ENCODE assay signal across 8 cellular contexts in the genomic region with DNA sequence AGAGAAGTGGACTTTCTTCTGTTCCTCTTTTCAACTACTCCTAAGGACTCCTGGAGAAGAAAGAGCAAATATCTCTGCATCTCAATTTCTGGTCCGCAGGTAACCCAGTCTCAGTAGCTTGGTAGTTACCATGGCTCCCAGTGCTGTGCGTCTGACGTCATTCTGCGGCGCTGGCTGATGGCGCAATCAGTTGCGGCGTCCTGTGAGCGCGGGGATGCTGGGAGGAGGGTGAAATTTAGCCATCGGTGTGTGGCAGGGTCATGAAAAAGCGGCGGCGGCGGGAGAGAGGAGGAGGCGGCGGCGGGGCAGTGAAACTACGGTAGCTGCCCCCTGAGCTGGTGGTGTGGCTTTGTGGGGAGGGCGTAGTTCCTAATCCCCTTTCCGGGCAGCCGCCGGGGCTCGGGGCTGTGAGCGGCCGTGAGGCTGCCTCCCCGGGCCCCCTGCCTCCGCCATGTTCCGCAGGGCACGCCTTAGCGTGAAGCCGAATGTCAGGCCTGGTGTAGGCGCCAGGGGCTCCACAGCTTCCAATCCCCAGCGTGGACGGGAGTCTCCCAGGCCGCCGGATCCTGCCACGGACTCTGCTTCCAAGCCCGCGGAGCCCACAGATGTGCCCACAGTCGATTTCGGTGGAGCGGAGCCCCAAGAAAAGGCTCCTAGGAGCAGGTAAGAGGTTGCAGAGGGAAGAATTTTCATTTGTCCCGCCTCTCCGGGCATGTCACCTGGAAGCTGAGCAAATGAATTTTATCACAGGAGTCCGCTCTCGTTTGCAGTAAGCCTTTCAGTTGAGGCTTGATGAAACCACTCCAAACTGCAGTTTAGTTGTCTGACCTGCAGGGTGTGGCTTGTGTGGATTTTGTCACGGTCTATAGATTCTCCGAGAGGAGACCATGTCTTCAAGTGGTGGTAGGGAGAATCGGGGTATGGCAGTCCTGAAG. TPM values are rescaled to one million over a fixed set of nuclear protein-coding genes. Genes with fewer than 3 reads are reported as not detected.
DNase-seq lines count a peak whose midpoint lies in the region; ATAC-seq, FAIRE-seq and TF ChIP-seq lines count a peak whose summit lies in the region.

A gene with protein sequence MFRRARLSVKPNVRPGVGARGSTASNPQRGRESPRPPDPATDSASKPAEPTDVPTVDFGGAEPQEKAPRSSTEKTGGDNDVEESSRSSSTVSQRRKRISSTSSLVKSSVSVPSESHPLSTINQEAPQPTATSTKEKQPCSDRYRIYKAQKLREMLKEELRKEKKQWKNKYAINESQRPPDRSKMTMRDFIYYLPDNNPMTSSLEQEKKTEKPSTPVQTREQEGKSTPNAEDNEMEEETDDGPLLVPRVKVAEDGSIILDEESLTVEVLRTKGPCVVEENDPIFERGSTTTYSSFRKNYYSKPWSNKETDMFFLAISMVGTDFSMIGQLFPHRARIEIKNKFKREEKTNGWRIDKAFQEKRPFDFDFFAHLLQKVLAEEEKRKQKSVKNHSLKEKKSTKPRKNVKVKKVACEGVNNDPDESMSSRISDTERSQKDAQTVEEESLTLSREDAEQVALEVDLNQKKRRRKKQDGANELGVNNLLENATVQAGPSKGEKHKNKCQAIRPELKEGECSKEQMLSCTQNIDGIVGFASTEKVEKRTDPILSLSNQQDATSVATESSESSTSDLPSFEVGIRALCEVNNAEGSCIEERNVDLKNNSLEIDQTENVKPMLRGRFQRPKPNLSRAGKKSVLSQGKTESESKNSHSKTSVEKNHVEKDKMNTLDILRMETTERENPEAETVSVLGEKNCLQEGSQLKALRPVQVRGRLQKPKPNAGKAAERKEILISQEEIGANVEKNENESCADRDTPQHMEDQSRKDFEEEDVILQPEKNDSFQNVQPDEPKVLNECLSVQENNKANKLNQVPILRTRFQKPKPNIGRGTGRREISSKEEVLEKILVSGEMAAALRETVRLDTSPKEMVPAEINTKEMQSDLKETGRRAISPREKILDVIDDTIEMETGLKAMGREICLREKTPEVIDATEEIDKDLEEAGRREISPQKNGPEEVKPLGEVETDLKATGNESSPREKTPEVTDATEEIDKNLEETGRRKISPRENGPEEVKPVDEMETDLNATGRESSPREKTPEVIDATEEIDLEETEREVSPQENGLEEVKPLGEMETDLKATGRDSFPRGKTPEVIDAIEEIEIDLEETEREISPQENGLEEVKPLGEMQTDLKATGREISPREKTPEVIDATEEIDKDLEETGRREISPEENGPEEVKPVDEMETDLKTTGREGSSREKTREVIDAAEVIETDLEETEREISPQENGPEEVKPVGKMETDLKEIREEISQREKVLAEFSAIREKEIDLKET (N-terminal part only) (plus strand): TSS at position 225 of the 935 bp plus-strand sequence. CDS start 227 bp downstream, at position 452.

- H3K4me2 ChIP-seq in DOHH2 (ENCODE audit: low read length) (peak within 1 kb of the TSS; percentile 62), Karpas-422 (ENCODE audit: low read depth, low read length, poor library complexity, severe bottlenecking) (peak within 1 kb of the TSS; percentile 82)

- no peak for FAIRE-seq in RCC 7860 (lab: Jason Lieb, UNC)

- under 1% methylated on average over 45 of the region's 50 CpGs for WGBS in esophagus muscularis mucosa

- H4K20me1 ChIP-seq in DOHH2 (ENCODE audit: control insufficient read depth, insufficient read depth, low read depth, low read length) (peaks cover 6% of the 10 kb centered on the region; the same call in 1 of the 2 replicates), Karpas-422 (ENCODE audit: insufficient read depth, low read depth, low read length) (peaks cover 6% of the 10 kb centered on the region; the same call in 1 of the 2 replicates)

- H3K4me3 ChIP-seq in DOHH2 (ENCODE audit: low read length) (peak within 1 kb of the TSS; percentile 78), Karpas-422 (ENCODE audit: low read length) (peak within 1 kb of the TSS; percentile 87), esophagus muscularis mucosa (peak within 1 kb of the TSS; percentile 73 to 81 (median 79)), muscle layer of duodenum (ENCODE audit: low read depth in 1 of 2, low read length in 2 of 2) (peak within 1 kb of the TSS; percentile 96 to 97)

- H3K79me2 ChIP-seq in DOHH2 (ENCODE audit: control insufficient read depth, low read length) (peaks cover 52% of the 10 kb centered on the region), Karpas-422 (ENCODE audit: low read length) (peaks cover 50% of the 10 kb centered on the region)

- intact Hi-C loops in esophagus muscularis mucosa (cut with DNase I): no loop called here

- peak; percentile 90 for ATAC-seq in GM21825 (IDR thresholded peaks at IDR 0.05; ENCODE audit: unreplicated experiment)
- peak; percentile 95 to 96 for ATAC-seq in activated T-cell treated with anti-CD3 and anti-CD28 coated beads, Interleukin-2, amount 50 U/mL, for 72 hours (replicated peaks in 1 of 2)

- no peak for TF ChIP-seq POLR2A in esophagus muscularis mucosa (IDR thresholded peaks at IDR 0.05; ENCODE audit: low read depth)

- peak within 1 kb of the TSS; percentile 83 for H3K9ac ChIP-seq in Karpas-422 (ENCODE audit: low read length)

- peaks cover 31% of the 10 kb centered on the region for H3K4me1 Mint-ChIP-seq in activated T-cell treated with anti-CD3 and anti-CD28 coated beads, Interleukin-2, amount 50 U/mL, for 72 hours (ENCODE audit: low read depth)

- H3K36me3 Mint-ChIP-seq in activated T-cell treated with anti-CD3 and anti-CD28 coated beads, Interleukin-2, amount 50 U/mL, for 72 hours (ENCODE audit: insufficient read depth in 2 of 2): peaks cover 0 to 10% of the 10 kb centered on the region in 2 donors

- peak within 1 kb of the TSS; percentile 98 to 99 for H3K4me3 Mint-ChIP-seq in activated T-cell treated with anti-CD3 and anti-CD28 coated beads, Interleukin-2, amount 50 U/mL, for 72 hours

- DNase-seq in Karpas-422 (peak; percentile 99), RCC 7860 (ENCODE audit: low spot score) (peak; percentile 68), esophagus muscularis mucosa (ENCODE audit: extremely low spot score) (peak; percentile 99)
- peak; percentile 95 for DNase-seq in activated T-cell treated with anti-CD3 and anti-CD28 coated beads, Interleukin-2, amount 50 U/mL, for 72 hours
- DNase-seq in stimulated activated CD8-positive, alpha-beta memory T cell treated with anti-CD3 and anti-CD28 coated beads, Interleukin-7, amount 100 ng/mL, for 4 hours (ENCODE audit: low read depth in 2 of 2): peak; percentile 92 to 95

- H3K27me3 ChIP-seq in DOHH2 (ENCODE audit: control insufficient read depth, low read length): peaks cover 1% of the 10 kb centered on the region
- H3K27me3 ChIP-seq in Karpas-422 (ENCODE audit: low read length): no peaks in the 10 kb centered on the region
- peaks cover 0 to 3% (median 0%) of the 10 kb centered on the region in 4 donors for H3K27me3 ChIP-seq in esophagus muscularis mucosa
- H3K27me3 ChIP-seq in muscle layer of duodenum (ENCODE audit: low read depth, low read length): peaks cover under 1% of the 10 kb centered on the region

- peaks cover 10% of the 10 kb centered on the region for H3K27me3 Mint-ChIP-seq in activated T-cell treated with anti-CD3 and anti-CD28 coated beads, Interleukin-2, amount 50 U/mL, for 72 hours (ENCODE audit: low read depth)

- peak within 1 kb of the TSS; percentile 65 for H2AFZ ChIP-seq in Karpas-422 (ENCODE audit: low read length)

- H3K36me3 ChIP-seq in DOHH2 (ENCODE audit: control insufficient read depth, low read length): peaks cover 25% of the 10 kb centered on the region
- peaks cover 21% of the 10 kb centered on the region for H3K36me3 ChIP-seq in Karpas-422 (ENCODE audit: insufficient read depth, low read length)
- H3K36me3 ChIP-seq in esophagus muscularis mucosa: peaks cover 18 to 24% (median 22%) of the 10 kb centered on the region in 4 donors
- peaks cover 9 to 21% of the 10 kb centered on the region in 2 donors for H3K36me3 ChIP-seq in muscle layer of duodenum (ENCODE audit: control insufficient read depth in 1 of 2, insufficient read depth in 2 of 2, low read length in 2 of 2)

- H3K27ac ChIP-seq in DOHH2 (ENCODE audit: low read depth, low read length) (peak within 1 kb of the TSS; percentile 58), Karpas-422 (ENCODE audit: low read length) (peak within 1 kb of the TSS; percentile 51), esophagus muscularis mucosa (replicated peaks in 1 of 4) (peak within 1 kb of the TSS; percentile 89 to 94 (median 91)), muscle layer of duodenum (ENCODE audit: low read length) (peak within 1 kb of the TSS; percentile 78)

- no peak for TF ChIP-seq EP300 in esophagus muscularis mucosa (IDR thresholded peaks at IDR 0.05)

- H3K4me1 ChIP-seq in DOHH2 (ENCODE audit: control insufficient read depth, low read length): peaks cover 17% of the 10 kb centered on the region
- H3K4me1 ChIP-seq in Karpas-422 (ENCODE audit: low read length): peaks cover 21% of the 10 kb centered on the region
- peaks cover 15 to 30% (median 27%) of the 10 kb centered on the region in 4 donors for H3K4me1 ChIP-seq in esophagus muscularis mucosa
- H3K4me1 ChIP-seq in muscle layer of duodenum (ENCODE audit: control insufficient read depth in 1 of 2, insufficient read depth in 2 of 2, low read length in 2 of 2): peaks cover 0 to 17% of the 10 kb centered on the region in 2 donors

- peak within 1 kb of the TSS; percentile 98 for H3K27ac Mint-ChIP-seq in activated T-cell treated with anti-CD3 and anti-CD28 coated beads, Interleukin-2, amount 50 U/mL, for 72 hours

- no peaks in the 10 kb centered on the region for H3K9me3 Mint-ChIP-seq in activated T-cell treated with anti-CD3 and anti-CD28 coated beads, Interleukin-2, amount 50 U/mL, for 72 hours

- 0 out of 2 replicates have a peak, but pooled peaks cover 3% of the 10 kb centered on the region for H3F3A ChIP-seq in DOHH2 (ENCODE audit: control insufficient read depth, insufficient read depth)

- no peaks in the 10 kb centered on the region for H3K9me3 ChIP-seq in DOHH2 (ENCODE audit: control insufficient read depth, insufficient read depth, low read length)
- no peaks in the 10 kb centered on the region for H3K9me3 ChIP-seq in Karpas-422 (ENCODE audit: low read length)
- no peaks in the 10 kb centered on the region for H3K9me3 ChIP-seq in esophagus muscularis mucosa
- H3K9me3 ChIP-seq in muscle layer of duodenum (ENCODE audit: control insufficient read depth in 1 of 2, low read length in 2 of 2): no peaks in the 10 kb centered on the region

- H3K9me2 ChIP-seq in DOHH2 (replicated peaks; ENCODE audit: control insufficient read depth, low read length): no peaks in the 10 kb centered on the region
- H3K9me2 ChIP-seq in Karpas-422 (replicated peaks; ENCODE audit: insufficient read depth, low read length): no peaks in the 10 kb centered on the region

- TF ChIP-seq CTCF in DOHH2 (IDR thresholded peaks at IDR 0.05; ENCODE audit: low read depth, low read length, poor library complexity, severe bottlenecking) (peak; percentile 49), esophagus muscularis mucosa (IDR thresholded peaks at IDR 0.05) (peak in 2 of 3 experiments; percentile 13 to 35)

RNA-seq across cellular contexts. Expression of the gene that starts here (rescaled TPM):
- 34.2 and 42.5 TPM in 2 replicates for total RNA-seq in Karpas-422 (2014; rRNA removed; shearing (Covaris generic); ENCODE audit: low replicate concordance)
- 10 to 100 TPM; 30.3 to 31.9 TPM for total RNA-seq in activated T-cell treated with anti-CD3 and anti-CD28 coated beads, Interleukin-2, amount 50 U/mL, for 72 hours
- total RNA-seq in esophagus muscularis mucosa: 10 to 100 TPM; 24.4 to 29.5 (median 25.5) TPM

Comparison
In these comparisons a context has a peak if more than half of its experiments do, and no peak if none do; other contexts are left out.
1. Peak in every context shown above with its lines: DNase-seq, ATAC-seq, H3K4me3 ChIP-seq and H3K27ac ChIP-seq.